In the genomic region with DNA sequence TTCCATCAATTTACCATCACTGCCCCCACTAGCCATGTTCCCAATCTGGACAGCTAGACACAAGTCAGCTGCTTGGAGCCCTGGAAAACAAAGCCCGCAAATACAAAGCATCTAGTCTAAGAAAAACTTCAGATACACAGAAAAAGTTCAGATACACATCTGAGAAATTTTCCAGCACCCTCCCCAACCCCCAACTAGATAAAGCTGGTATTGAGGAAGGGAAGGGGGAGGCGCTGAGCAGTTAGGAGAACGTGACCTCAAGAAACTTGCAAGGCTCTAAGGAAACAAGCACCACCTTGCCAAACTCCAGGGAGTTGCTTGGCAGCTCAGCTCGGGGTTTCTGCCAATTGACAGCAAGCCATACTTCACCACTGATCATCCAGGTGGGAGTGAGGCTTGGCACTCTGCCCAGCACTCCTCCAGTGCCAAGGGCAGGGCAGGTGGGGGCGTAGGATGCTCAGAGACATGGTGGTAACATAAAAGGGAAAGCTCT, we compare ENCODE assay signal across 10 cellular contexts. TPM values are rescaled to one million over a fixed set of nuclear protein-coding genes. Genes with fewer than 3 reads are reported as not detected.
DNase-seq lines count a peak whose midpoint lies in the region; ATAC-seq, FAIRE-seq and TF ChIP-seq lines count a peak whose summit lies in the region.
"Had no signal": no experiment of that assay in that cellular context is flagged by ENCODE, and none has a peak within 500 bp of the region (broad histone marks: within the 10 kb centered on the region; RNA-seq: fewer than 3 reads in every experiment).

No MANE protein-coding gene starts in this region.

- no peaks in the 10 kb centered on the region for H3K36me3 ChIP-seq in astrocyte (ENCODE audit: insufficient read depth, low read length)
- no peaks in the 10 kb centered on the region for H3K36me3 ChIP-seq in mucosa of rectum (ENCODE audit: control insufficient read depth in 2 of 2, insufficient read depth in 2 of 2, low read length in 2 of 2)
- H3K36me3 ChIP-seq in right atrium auricular region: no peaks in the 10 kb centered on the region
- H3K36me3 ChIP-seq: neural progenitor cell had no signal

- H3K9ac ChIP-seq in astrocyte (ENCODE audit: low read length) (no peak overlapping the region), mucosa of rectum (ENCODE audit: low read depth in 1 of 2, low read length in 2 of 2) (no peak overlapping the region)
- H3K9ac ChIP-seq: neural progenitor cell had no signal

- FAIRE-seq in astrocyte (lab: Jason Lieb, UNC): no peak

- H3K27ac Mint-ChIP-seq in Calu3 (ENCODE audit: unreplicated experiment) (no peak overlapping the region), astrocyte (ENCODE audit: unreplicated experiment) (no peak overlapping the region)
- H3K27ac Mint-ChIP-seq: neural progenitor cell had no signal

- H3K27me3 ChIP-seq in astrocyte (ENCODE audit: insufficient read depth, low read length): no peaks in the 10 kb centered on the region
- H3K27me3 ChIP-seq in mucosa of rectum (ENCODE audit: control insufficient read depth in 2 of 2, insufficient read depth in 2 of 2, low read length in 2 of 2): no peaks in the 10 kb centered on the region
- no peaks in the 10 kb centered on the region for H3K27me3 ChIP-seq in right atrium auricular region
- H3K27me3 ChIP-seq: neural progenitor cell had no signal

- no peak for TF ChIP-seq CTCF in Calu3 (IDR thresholded peaks at IDR 0.05; ENCODE audit: unreplicated experiment)
- TF ChIP-seq CTCF in astrocyte (IDR thresholded peaks at IDR 0.05; ENCODE audit: insufficient read depth, low read depth, low read length): no peak
- no peak for TF ChIP-seq CTCF in right atrium auricular region (IDR thresholded peaks at IDR 0.05)

- no peak for ATAC-seq in GM19452 (IDR thresholded peaks at IDR 0.05; ENCODE audit: unreplicated experiment)
- ATAC-seq: Panc1 had no signal

- H2AFZ ChIP-seq in astrocyte (ENCODE audit: low read depth, low read length): no peak overlapping the region
- H2AFZ ChIP-seq: neural progenitor cell had no signal

- intact Hi-C loops in Calu3 (cut with micrococcal nuclease; ENCODE audit: unreplicated experiment): loop anchor here (5.0 kb wide), 1 partner anchor 36 kb away; no protein-coding TSS in a partner anchor

- H3K4me1 ChIP-seq in astrocyte (ENCODE audit: insufficient read depth, low read length) (peaks cover 8% of the 10 kb centered on the region), mucosa of rectum (ENCODE audit: control insufficient read depth in 2 of 2, insufficient read depth in 2 of 2, low read length in 2 of 2) (peaks cover 10 to 18% of the 10 kb centered on the region in 2 donors), right atrium auricular region (peaks cover 0 to 4% of the 10 kb centered on the region in 2 donors)
- H3K4me1 ChIP-seq: neural progenitor cell had no signal

- DNase-seq in Calu3: peak; percentile 26
- peak; percentile 33 for DNase-seq in NCI-H2081 treated with DMSO at 0.1 percent for 48 hours (lab: John Stamatoyannopoulos, UW)
- peak; percentile 31 for DNase-seq in astrocyte (ENCODE audit: low read depth)
- DNase-seq in epidermal melanocyte (ENCODE audit: insufficient read length, low spot score): no peak
- no peak for DNase-seq in right atrium auricular region (ENCODE audit: low spot score)
- no peak for DNase-seq in ecto neural progenitor cell (ENCODE audit: low spot score)

- H3K4me3 Mint-ChIP-seq in Calu3 (ENCODE audit: low read depth, unreplicated experiment): no peak overlapping the region
- H3K4me3 Mint-ChIP-seq in astrocyte (ENCODE audit: unreplicated experiment): peak overlapping the region; percentile 42
- H3K4me3 Mint-ChIP-seq: neural progenitor cell had no signal

- CTCF ChIA-PET in Calu3 (lab: Charles Lee): interaction anchor here (0.6 to 0.7 kb wide), 4 partner anchors 14 to 1107 kb away, joined by 3 to 5 read pairs (median 4); no protein-coding TSS in a partner anchor

- BruUV-seq in Calu3 (replicated peaks; lab: Mats Ljungman, UMichigan): no TSS peak

- H3K36me3 Mint-ChIP-seq in Calu3 (ENCODE audit: insufficient read depth, unreplicated experiment): peaks cover 5% of the 10 kb centered on the region
- H3K36me3 Mint-ChIP-seq in astrocyte (ENCODE audit: low read depth, unreplicated experiment): no peaks in the 10 kb centered on the region
- H3K36me3 Mint-ChIP-seq: neural progenitor cell had no signal

- H3K9me3 Mint-ChIP-seq in Calu3 (ENCODE audit: low read depth, unreplicated experiment): no peaks in the 10 kb centered on the region
- H3K9me3 Mint-ChIP-seq in astrocyte (ENCODE audit: unreplicated experiment): no peaks in the 10 kb centered on the region
- H3K9me3 Mint-ChIP-seq: neural progenitor cell had no signal

- no peaks in the 10 kb centered on the region for H3K79me2 ChIP-seq in astrocyte (ENCODE audit: insufficient read depth, low read length)

- peak overlapping the region; percentile 15 for H3K4me2 ChIP-seq in astrocyte (ENCODE audit: low read length)
- H3K4me2 ChIP-seq: neural progenitor cell had no signal

- no peaks in the 10 kb centered on the region for H4K20me1 ChIP-seq in astrocyte (ENCODE audit: insufficient read depth, low read length)

- H3K4me3 ChIP-seq in astrocyte (ENCODE audit: insufficient read depth, low read depth, low read length): no peak overlapping the region
- peak overlapping the region in 1 of 2 donors; percentile 7 for H3K4me3 ChIP-seq in mucosa of rectum (ENCODE audit: low read length in 2 of 2)
- H3K4me3 ChIP-seq in right atrium auricular region: no peak overlapping the region
- H3K4me3 ChIP-seq: neural progenitor cell had no signal

- H3K9me3 ChIP-seq in astrocyte (ENCODE audit: insufficient read depth, low read depth, low read length): no peaks in the 10 kb centered on the region
- no peaks in the 10 kb centered on the region for H3K9me3 ChIP-seq in mucosa of rectum (ENCODE audit: control insufficient read depth in 2 of 2, low read length in 2 of 2)
- H3K9me3 ChIP-seq in right atrium auricular region: no peaks in the 10 kb centered on the region

- no peak overlapping the region for H3K27ac ChIP-seq in astrocyte (ENCODE audit: low read depth, low read length)
- H3K27ac ChIP-seq in mucosa of rectum (ENCODE audit: low read depth in 2 of 2, low read length in 2 of 2): peak overlapping the region; percentile 82 to 85
- H3K27ac ChIP-seq in right atrium auricular region: no peak overlapping the region
- H3K27ac ChIP-seq: neural progenitor cell had no signal

- H3K4me1 Mint-ChIP-seq in Calu3 (ENCODE audit: low read depth, unreplicated experiment) (peaks cover 23% of the 10 kb centered on the region), astrocyte (ENCODE audit: low read depth, unreplicated experiment) (peaks cover 21% of the 10 kb centered on the region)

- H3K27me3 Mint-ChIP-seq in Calu3 (ENCODE audit: unreplicated experiment) (no peaks in the 10 kb centered on the region), astrocyte (ENCODE audit: low read depth, unreplicated experiment) (no peaks in the 10 kb centered on the region)

RNA-seq across cellular contexts. Expression of a gene that starts 5.1 kb away (rescaled TPM):
- total RNA-seq in Calu3 (2022): 118 and 123 TPM in 2 replicates
- 148 and 156 TPM in 2 replicates for total RNA-seq in astrocyte
- 100 to 1,000 TPM; 132 to 134 TPM for total RNA-seq in right atrium auricular region

RNA-seq across cellular contexts. Expression of a gene that starts 42.5 kb away (rescaled TPM):
- total RNA-seq in Calu3 (2022) (39.2 and 43.0 TPM in 2 replicates), astrocyte (69.4 and 73.4 TPM in 2 replicates), right atrium auricular region (10 to 100 TPM; 28.0 to 29.4 TPM)

RNA-seq across cellular contexts. Expression of a gene that starts 49.4 kb away (rescaled TPM):
- total RNA-seq in Calu3 (2022): 41.1 and 50.3 TPM in 2 replicates
- total RNA-seq in astrocyte: 1.6 and 2.4 TPM in 2 replicates
- total RNA-seq in right atrium auricular region: 10 to 100 TPM in 1 of 2 donors, 1 to 10 TPM in 1; 3.6 to 11.1 TPM

Comparison
In these comparisons a context has a peak if more than half of its experiments do, and no peak if none do; other contexts are left out.
1. DNase-seq: peak in Calu3 (single experiment), NCI-H2081 treated with DMSO at 0.1 percent for 48 hours (single experiment) and astrocyte (single experiment); none in epidermal melanocyte (single experiment), right atrium auricular region (single experiment) and ecto neural progenitor cell (single experiment).
2. H3K27ac ChIP-seq: peak in mucosa of rectum (2 of 2); none in astrocyte (single experiment) and right atrium auricular region (0 of 2).